In genomic region chr19:6828306-6828697, GRCh38 we compare ENCODE assay signal across 12 cellular contexts. TPM values are rescaled to one million over a fixed set of nuclear protein-coding genes. Genes with fewer than 3 reads are reported as not detected.
DNase-seq lines count a peak whose midpoint lies in the region; ATAC-seq and TF ChIP-seq lines count a peak whose summit lies in the region.
"Had no signal": no experiment of that assay in that cellular context is flagged by ENCODE, and none has a peak within 500 bp of the region (broad histone marks: within the 10 kb centered on the region; RNA-seq: fewer than 3 reads in every experiment).

No MANE protein-coding gene starts in this region.

- H3K27ac Mint-ChIP-seq in naive thymus-derived CD8-positive, alpha-beta T cell: peak overlapping the region in 7 of 10 donors; percentile 1 to 92 (median 41)
- H3K27ac Mint-ChIP-seq in glutamatergic neuron (ENCODE audit: unreplicated experiment): no peak overlapping the region

- POLR2A ChIA-PET in naive thymus-derived CD8-positive, alpha-beta T cell (lab: Charles Lee): no interaction called here

- H3K9me3 ChIP-seq in HUES6 (ENCODE audit: control insufficient read depth, insufficient read depth, low read depth, low read length): no peaks in the 10 kb centered on the region
- H3K9me3 ChIP-seq: colonic mucosa, tibial artery had no signal

- peaks cover 7% of the 10 kb centered on the region; the same call in 1 of the 2 replicates for H3K4me1 ChIP-seq in HUES6 (ENCODE audit: control insufficient read depth, insufficient read depth, low read length)
- H3K4me1 ChIP-seq: colonic mucosa, tibial artery had no signal

- TF ChIP-seq CTCF in glutamatergic neuron (IDR thresholded peaks at IDR 0.05; ENCODE audit: partially characterized antibody, unreplicated experiment): no peak

- DNase-seq in ELR (ENCODE audit: low read depth) (peak; percentile 44), caudate nucleus (lab: John Stamatoyannopoulos, UW) (peak in 37 of 61 donors; percentile 0 to 81 (median 28)), NOMO-1 treated with DMSO at 0.1 percent for 48 hours (lab: John Stamatoyannopoulos, UW; ENCODE audit: unreplicated experiment) (no peak), glutamatergic neuron (no peak), cerebellar nuclear complex (lab: John Stamatoyannopoulos, UW) (no peak), NCI-H82 (lab: John Stamatoyannopoulos, UW) (no peak)
- no peak for DNase-seq in naive thymus-derived CD8-positive, alpha-beta T cell
- DNase-seq: colonic mucosa, small intestine had no signal

- H3K27ac ChIP-seq in HUES6 (ENCODE audit: low read depth, low read length) (peak overlapping the region; percentile 55; the same call in 1 of the 2 replicates), caudate nucleus (ENCODE audit: low read depth, low read length) (no peak overlapping the region)
- H3K27ac ChIP-seq: colonic mucosa, tibial artery had no signal

- no peak overlapping the region for H3K4me3 Mint-ChIP-seq in naive thymus-derived CD8-positive, alpha-beta T cell
- no peak overlapping the region for H3K4me3 Mint-ChIP-seq in glutamatergic neuron (ENCODE audit: unreplicated experiment)
- H3K4me3 Mint-ChIP-seq: neural crest cell had no signal

- no peaks in the 10 kb centered on the region for H3K9me3 Mint-ChIP-seq in naive thymus-derived CD8-positive, alpha-beta T cell
- peaks cover 5% of the 10 kb centered on the region for H3K9me3 Mint-ChIP-seq in glutamatergic neuron (ENCODE audit: unreplicated experiment)
- H3K9me3 Mint-ChIP-seq: neural crest cell had no signal

- peak overlapping the region; percentile 59 for H3K9ac ChIP-seq in HUES6 (ENCODE audit: low read length)

- H3K36me3 Mint-ChIP-seq in naive thymus-derived CD8-positive, alpha-beta T cell: peaks cover 6 to 97% (median 48%) of the 10 kb centered on the region in 3 donors
- H3K36me3 Mint-ChIP-seq in glutamatergic neuron (ENCODE audit: unreplicated experiment): no peaks in the 10 kb centered on the region

- H3K4me3 ChIP-seq in HUES6 (ENCODE audit: low read depth, low read length): peak overlapping the region; percentile 64
- H3K4me3 ChIP-seq: colonic mucosa, tibial artery had no signal

- peaks cover 10% of the 10 kb centered on the region; the same call in 1 of the 2 replicates for H3K27me3 ChIP-seq in HUES6 (ENCODE audit: control insufficient read depth, insufficient read depth, low read length)
- H3K27me3 ChIP-seq: colonic mucosa had no signal

- peaks cover 2 to 26% (median 15%) of the 10 kb centered on the region in 4 donors for H3K4me1 Mint-ChIP-seq in naive thymus-derived CD8-positive, alpha-beta T cell
- H3K4me1 Mint-ChIP-seq in glutamatergic neuron (ENCODE audit: low read depth, unreplicated experiment): no peaks in the 10 kb centered on the region
- H3K4me1 Mint-ChIP-seq: neural crest cell had no signal

- no peak for ATAC-seq in naive thymus-derived CD8-positive, alpha-beta T cell

- H3K27me3 Mint-ChIP-seq in naive thymus-derived CD8-positive, alpha-beta T cell: no peaks in the 10 kb centered on the region
- H3K27me3 Mint-ChIP-seq in glutamatergic neuron (ENCODE audit: unreplicated experiment): peaks cover 3% of the 10 kb centered on the region

- no peaks in the 10 kb centered on the region for H3K36me3 ChIP-seq in HUES6 (ENCODE audit: control insufficient read depth, insufficient read depth, low read length)
- H3K36me3 ChIP-seq: colonic mucosa, tibial artery had no signal

RNA-seq across cellular contexts. Expression of gene VAV1, which starts 55.8 kb away (rescaled TPM):
- 10 to 100 TPM; 79.5 to 85.0 TPM for total RNA-seq in naive thymus-derived CD8-positive, alpha-beta T cell
- polyA plus RNA-seq in naive thymus-derived CD8-positive, alpha-beta T cell: 10 to 100 TPM; 18.7 to 27.9 (median 19.9) TPM
- total RNA-seq in glutamatergic neuron (ENCODE audit: unreplicated experiment): not detected
- total RNA-seq: neural crest cell had no signal

RNA-seq across cellular contexts. Expression of gene ADGRE1, which starts 59.1 kb away (rescaled TPM):
- 1 to 10 TPM; 2.3 to 2.8 TPM for total RNA-seq in naive thymus-derived CD8-positive, alpha-beta T cell
- polyA plus RNA-seq in naive thymus-derived CD8-positive, alpha-beta T cell: 1 to 10 TPM in 1 of 3 donors, under 1 TPM in 2; 0.35 to 2.5 (median 0.55) TPM
- total RNA-seq in glutamatergic neuron (ENCODE audit: unreplicated experiment): not detected
- total RNA-seq: neural crest cell had no signal

Comparison
In these comparisons a context has a peak if more than half of its experiments do, and no peak if none do; other contexts are left out.
1. DNase-seq: peak in ELR (single experiment) and caudate nucleus (37 of 61); none in naive thymus-derived CD8-positive, alpha-beta T cell (0 of 10), NOMO-1 treated with DMSO at 0.1 percent for 48 hours (single experiment), glutamatergic neuron (single experiment), cerebellar nuclear complex (0 of 2) and NCI-H82 (single experiment).
2. RNA of gene VAV1, which starts 55.8 kb away (total RNA-seq): 79.5 to 85.0 TPM in naive thymus-derived CD8-positive, alpha-beta T cell; not detected in glutamatergic neuron (single experiment); every median in the first group is over 10 times any median in the second.